20 cellular contexts compared by ENCODE assay signal in the genomic region with DNA sequence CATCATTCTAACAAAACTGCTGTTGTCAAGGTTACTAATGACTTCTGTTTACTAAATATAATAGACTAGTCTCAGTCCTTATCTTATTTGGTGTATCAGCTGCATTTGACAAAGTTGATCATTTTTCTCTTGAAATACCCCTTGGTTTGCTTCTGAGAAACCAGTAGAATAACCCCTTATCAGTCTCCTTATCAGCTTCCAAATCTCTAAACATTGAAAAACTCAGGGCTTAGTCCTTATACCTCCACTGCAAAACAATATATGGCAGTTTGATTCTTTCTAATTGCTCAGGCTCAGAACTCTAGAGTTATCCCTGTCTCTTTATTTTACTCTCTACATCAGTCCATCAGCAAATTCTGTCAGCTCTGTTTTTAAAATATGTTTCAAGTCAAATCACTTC.
DNase-seq lines count a peak whose midpoint lies in the region; ATAC-seq, FAIRE-seq and TF ChIP-seq lines count a peak whose summit lies in the region.
"Had no signal": no experiment of that assay in that cellular context is flagged by ENCODE, and none has a peak within 500 bp of the region (broad histone marks: within the 10 kb centered on the region; RNA-seq: fewer than 3 reads in every experiment).

No MANE protein-coding gene starts in this region.

- ATAC-seq in DND-41 (ENCODE audit: insufficient read depth, low read depth) (peak; percentile 52; the same call in 2 of the 3 replicates), K562 (no peak), HG02588 (IDR thresholded peaks at IDR 0.05; ENCODE audit: unreplicated experiment) (no peak), HG03442 (IDR thresholded peaks at IDR 0.05; ENCODE audit: unreplicated experiment) (no peak), HG03565 (IDR thresholded peaks at IDR 0.05; ENCODE audit: unreplicated experiment) (no peak)
- ATAC-seq: heart right ventricle had no signal

- H3K4me3 ChIP-seq in DND-41 (ENCODE audit: low read depth in 1 of 2, low read length in 2 of 2) (no peak overlapping the region), K562 (no peak overlapping the region), hepatocyte (no peak overlapping the region), skeletal muscle tissue (ENCODE audit: low read length in 3 of 3) (peak overlapping the region in 2 of 3 donors; percentile 62 to 63)

- H3K4me1 ChIP-seq in DND-41 (ENCODE audit: insufficient read depth, low read length): no peaks in the 10 kb centered on the region; the same call in 1 of the 2 replicates
- no peaks in the 10 kb centered on the region; a peak in 1 of 5 replicates for H3K4me1 ChIP-seq in K562 (replicated peaks in 1 of 2; ENCODE audit: control insufficient read depth in 2 of 2, insufficient read depth in 2 of 2, low read length in 2 of 2)
- no peaks in the 10 kb centered on the region for H3K4me1 ChIP-seq in hepatocyte (ENCODE audit: insufficient read depth)
- H3K4me1 ChIP-seq in skeletal muscle tissue (ENCODE audit: control insufficient read depth in 3 of 3, insufficient read depth in 3 of 3, low read length in 3 of 3): peaks cover 0 to 4% (median 0%) of the 10 kb centered on the region in 3 donors
- H3K4me1 ChIP-seq: heart right ventricle, uterus had no signal

- no peaks in the 10 kb centered on the region for H3K9me2 ChIP-seq in hepatocyte (replicated peaks; ENCODE audit: insufficient read depth)

- no peak overlapping the region for H3K9ac ChIP-seq in DND-41 (ENCODE audit: low read depth, low read length)
- no peak overlapping the region for H3K9ac ChIP-seq in K562 (ENCODE audit: insufficient read depth in 1 of 2, low read depth in 2 of 2, low read length in 2 of 2)
- H3K9ac ChIP-seq in skeletal muscle tissue (ENCODE audit: low read depth in 1 of 3, low read length in 3 of 3): no peak overlapping the region

- TF ChIP-seq EP300 in K562 (IDR thresholded peaks at IDR 0.05; ENCODE audit: low read length): no peak

- DNase-seq in DND-41 (no peak), K562 (ENCODE audit: extremely low read depth in 1 of 4, low spot score in 3 of 4) (no peak), hepatocyte (ENCODE audit: low spot score) (no peak)
- DNase-seq in stimulated activated CD4-positive, alpha-beta T cell treated with anti-CD3 and anti-CD28 coated beads, Interleukin-4, amount 100 ng/mL, for 24 hours: no peak
- DNase-seq: activated CD8-positive, alpha-beta memory T cell treated with anti-CD3 and anti-CD28 coated beads, Interleukin-2, amount 50 U/mL, for 4 hours; activated gamma-delta T cell treated with Interleukin-2 at 50 U/mL for 16 hours; heart right ventricle; midbrain; NCI-H1436; NCI-H345; NK-92 treated with Interleukin-12 subunit alpha and Interleukin-12 subunit beta, amount 100 ng/mL, for 24 hours; occipital lobe; stimulated activated CD4-positive, alpha-beta T cell treated with anti-CD3 and anti-CD28 coated beads, Interleukin-12 subunit alpha, Interleukin-12 subunit beta, amount 100 ng/mL, for 4 hours; stimulated activated naive CD4-positive, alpha-beta T cell treated with Interleukin-2 at 50 U/mL for 16 hours; T-helper 9 cell; uterus had no signal

- POLR2A ChIA-PET in K562 (lab: Yijun Ruan, JAX): no interaction called here

- FAIRE-seq in K562 (lab: Jason Lieb, UNC): no peak

- no peaks in the 10 kb centered on the region for H3K9me3 ChIP-seq in DND-41 (ENCODE audit: insufficient read depth, low read length, severe bottlenecking)
- H3K9me3 ChIP-seq in K562 (replicated peaks; ENCODE audit: control insufficient read depth, insufficient read depth, low read depth, low read length): no peaks in the 10 kb centered on the region
- no peaks in the 10 kb centered on the region for H3K9me3 ChIP-seq in hepatocyte (ENCODE audit: low read depth)
- H3K9me3 ChIP-seq in skeletal muscle tissue (ENCODE audit: control insufficient read depth in 3 of 3, low read length in 3 of 3): no peaks in the 10 kb centered on the region
- H3K9me3 ChIP-seq: heart right ventricle, uterus had no signal

- H3K79me2 ChIP-seq in DND-41 (ENCODE audit: insufficient read depth, low read length): no peaks in the 10 kb centered on the region
- no peaks in the 10 kb centered on the region for H3K79me2 ChIP-seq in K562 (ENCODE audit: control insufficient read depth, insufficient read depth, low read length)
- H3K79me2 ChIP-seq in hepatocyte: no peaks in the 10 kb centered on the region

- TF ChIP-seq CTCF in DND-41 (IDR thresholded peaks at IDR 0.05; ENCODE audit: borderline replicate concordance, extremely low read depth, low read length, poor library complexity, severe bottlenecking) (no peak), K562 (IDR thresholded peaks at IDR 0.05 in 2 of 3, conservative IDR thresholded peaks at IDR 0.05 in 1 of 3; ENCODE audit: insufficient read depth in 2 of 3, low read depth in 1 of 3, low read length in 3 of 3) (no peak), hepatocyte (IDR thresholded peaks at IDR 0.05; ENCODE audit: poor library complexity) (no peak)

- H3K36me3 ChIP-seq in DND-41 (ENCODE audit: insufficient read depth, low read length): no peaks in the 10 kb centered on the region
- no peaks in the 10 kb centered on the region for H3K36me3 ChIP-seq in K562 (ENCODE audit: control insufficient read depth, insufficient read depth, low read length)
- H3K36me3 ChIP-seq in hepatocyte (replicated peaks; ENCODE audit: insufficient read depth, low read depth): no peaks in the 10 kb centered on the region
- no peaks in the 10 kb centered on the region for H3K36me3 ChIP-seq in skeletal muscle tissue (ENCODE audit: control insufficient read depth in 3 of 3, insufficient read depth in 3 of 3, low read length in 3 of 3)
- H3K36me3 ChIP-seq: heart right ventricle, uterus had no signal

- in situ Hi-C loops in K562 (cut with MboI): no loop called here

- intact Hi-C loops in K562 (cut with micrococcal nuclease): no loop called here

- no peak overlapping the region for H2AFZ ChIP-seq in DND-41 (ENCODE audit: low read depth, low read length)
- H2AFZ ChIP-seq in K562 (ENCODE audit: low read depth, low read length): no peak overlapping the region
- H2AFZ ChIP-seq in hepatocyte: no peak overlapping the region

- no peak for TF ChIP-seq POLR2A in K562 (conservative IDR thresholded peaks at IDR 0.05)

- TF ChIP-seq RAD21 in K562 (CRISPR knock-in tag; conservative IDR thresholded peaks at IDR 0.05 in 1 of 2, IDR thresholded peaks at IDR 0.05 in 1 of 2): no peak

- BruUV-seq in K562 (replicated peaks; lab: Mats Ljungman, UMichigan): no TSS peak

- H4K20me1 ChIP-seq in DND-41 (ENCODE audit: insufficient read depth, low read length) (no peaks in the 10 kb centered on the region), K562 (replicated peaks; ENCODE audit: control insufficient read depth, insufficient read depth, low read length) (no peaks in the 10 kb centered on the region), hepatocyte (ENCODE audit: insufficient read depth, poor library complexity, severe bottlenecking) (no peaks in the 10 kb centered on the region)

- no peak overlapping the region for H3K4me2 ChIP-seq in DND-41 (ENCODE audit: insufficient read depth, low read length)
- no peak overlapping the region for H3K4me2 ChIP-seq in K562 (ENCODE audit: insufficient read depth, low read length)
- H3K4me2 ChIP-seq in hepatocyte: peak overlapping the region; percentile 70

- no peaks in the 10 kb centered on the region for H3K9me1 ChIP-seq in K562 (ENCODE audit: control insufficient read depth, insufficient read depth, low read length)

- H3K27ac ChIP-seq in DND-41 (ENCODE audit: low read length) (no peak overlapping the region), K562 (ENCODE audit: extremely low read depth, low read depth, low read length) (no peak overlapping the region), hepatocyte (peak overlapping the region; percentile 14), skeletal muscle tissue (ENCODE audit: low read depth, low read length) (no peak overlapping the region)
- H3K27ac ChIP-seq: heart right ventricle had no signal

- H3K27me3 ChIP-seq in DND-41 (ENCODE audit: insufficient read depth, low read length, poor library complexity): no peaks in the 10 kb centered on the region
- H3K27me3 ChIP-seq in K562 (ENCODE audit: control insufficient read depth in 2 of 2, insufficient read depth in 2 of 2, low read length in 2 of 2): no peaks in the 10 kb centered on the region
- no peaks in the 10 kb centered on the region for H3K27me3 ChIP-seq in hepatocyte
- no peaks in the 10 kb centered on the region for H3K27me3 ChIP-seq in skeletal muscle tissue (ENCODE audit: control insufficient read depth in 3 of 3, insufficient read depth in 3 of 3, low read length in 3 of 3)
- H3K27me3 ChIP-seq: heart right ventricle, uterus had no signal

- CTCF ChIA-PET in K562 (lab: Yijun Ruan, JAX; ENCODE audit: low intra/inter-chr PET ratio): no interaction called here

TF ChIP-seq in K562, 482 proteins besides CTCF, POLR2A, EP300 and RAD21 (continues in another document):
- TF ChIP-seq RFX1 (IDR thresholded peaks at IDR 0.05): peak; percentile 58

Comparison
In these comparisons a context has a peak if more than half of its experiments do, and no peak if none do; other contexts are left out.
1. H3K4me3 ChIP-seq: peak in skeletal muscle tissue (2 of 3); none in DND-41 (0 of 2), K562 (single experiment) and hepatocyte (single experiment).